Comparison of ENCODE assay signal across 37 cellular contexts in the genomic region with DNA sequence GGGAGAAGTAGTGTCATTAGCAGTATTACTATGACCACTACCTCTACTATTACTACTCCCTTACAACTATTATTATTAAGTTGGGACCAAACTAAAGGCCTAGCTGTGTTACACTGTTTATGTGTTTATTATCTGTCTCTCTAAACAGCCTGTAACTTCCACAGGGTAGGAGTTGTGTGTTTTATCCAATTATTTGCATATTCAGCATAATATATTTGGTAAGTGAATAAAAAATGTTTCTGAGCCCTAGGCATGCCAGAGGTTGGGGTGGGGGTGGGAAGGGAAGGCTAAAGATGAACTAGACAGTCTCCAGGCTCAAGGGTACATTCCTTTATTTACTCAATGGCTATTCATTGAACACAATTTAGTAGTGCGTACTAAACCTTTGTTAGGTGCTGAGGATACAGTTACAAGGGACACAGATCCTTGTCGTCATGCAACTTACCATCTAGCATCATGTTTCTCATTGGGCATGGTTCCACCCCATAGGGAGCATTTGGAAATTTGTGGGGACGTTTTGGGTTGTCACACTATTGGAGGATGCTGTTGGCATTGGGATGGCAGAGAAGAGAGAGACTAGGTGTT.
"Had no signal": no experiment of that assay in that cellular context is flagged by ENCODE, and none has a peak within 500 bp of the region (broad histone marks: within the 10 kb centered on the region; RNA-seq: fewer than 3 reads in every experiment).

No MANE protein-coding gene starts in this region.

- H3K9me3 Mint-ChIP-seq: activated B cell treated with CpG ODN at 0.5 μM for 24 hours; activated CD4-positive, alpha-beta memory T cell treated with anti-CD3 and anti-CD28 coated beads for 36 hours; activated CD4-positive, alpha-beta T cell treated with anti-CD3 and anti-CD28 coated beads, Interleukin-2, amount 10 ng/mL, durations not matched to agents 24 days and 14 days; activated CD8-positive, alpha-beta T cell treated with anti-CD3 and anti-CD28 coated beads for 36 hours; activated naive CD4-positive, alpha-beta T cell treated with anti-CD3 and anti-CD28 coated beads, Interleukin-2, amount 10 ng/mL, durations not matched to agents 7 days and 5 days; activated naive CD4-positive, alpha-beta T cell treated with anti-CD3 and anti-CD28 coated beads, Interleukin-2, amount 50 U/mL, for 24 hours; activated naive CD8-positive, alpha-beta T cell treated with anti-CD3 and anti-CD28 coated beads, Interleukin-2, amount 10 ng/mL, durations not matched to agents 7 days and 5 days; activated naive CD8-positive, alpha-beta T cell treated with anti-CD3 and anti-CD28 coated beads, Interleukin-2, amount 50 U/mL, for 24 hours; activated T-cell treated with anti-CD3 and anti-CD28 coated beads, Interleukin-2, amount 50 U/mL, for 4 hours; activated T-helper 1 cell treated with anti-CD3 and anti-CD28 coated beads, Interleukin-12 subunit alpha, Interleukin-12 subunit beta, Interleukin-2, Interleukin-4 antibody, amounts not matched to agents 30 ng/mL and 10 ng/mL and 1 ng/mL, durations not matched to agents 14 hours and 24 hours and 36 hours; activated T-helper 17 cell treated with anti-CD3 and anti-CD28 coated beads, Interleukin-2, amount 50 U/mL, for 72 hours; T-helper 2 cell treated with Interferon-gamma antibody and Interleukin-4, amounts not matched to agents 5 μg/mL and 100 μg/mL, for 36 hours had no signal

- ATAC-seq: activated CD8-positive, alpha-beta T cell treated with anti-CD3 and anti-CD28 coated beads for 36 hours; activated naive CD8-positive, alpha-beta T cell treated with anti-CD3 and anti-CD28 coated beads, Interleukin-2, amount 50 U/mL, for 24 hours; activated T-cell treated with anti-CD3 and anti-CD28 coated beads, Interleukin-2, amount 50 U/mL, for 4 hours; activated T-cell treated with anti-CD3 and anti-CD28 coated beads, Interleukin-2, amount 50 U/mL, for 72 hours; activated T-helper 17 cell treated with anti-CD3 and anti-CD28 coated beads, Interleukin-2, amount 50 U/mL, for 72 hours had no signal

- H3K27me3 Mint-ChIP-seq: activated CD4-positive, alpha-beta memory T cell treated with anti-CD3 and anti-CD28 coated beads for 36 hours; activated CD4-positive, alpha-beta T cell treated with anti-CD3 and anti-CD28 coated beads, Interleukin-2, amount 10 ng/mL, durations not matched to agents 24 days and 14 days; activated naive CD4-positive, alpha-beta T cell treated with anti-CD3 and anti-CD28 coated beads, Interleukin-2, amount 10 ng/mL, durations not matched to agents 7 days and 5 days; activated naive CD8-positive, alpha-beta T cell treated with anti-CD3 and anti-CD28 coated beads, Interleukin-2, amount 10 ng/mL, durations not matched to agents 7 days and 5 days; central memory CD8-positive, alpha-beta T cell had no signal

- H3K4me1 Mint-ChIP-seq: activated B cell treated with CpG ODN at 0.5 μM for 24 hours; activated CD4-positive, alpha-beta T cell treated with anti-CD3 and anti-CD28 coated beads, Interleukin-2, amount 10 ng/mL, durations not matched to agents 24 days and 14 days; activated naive CD4-positive, alpha-beta T cell treated with anti-CD3 and anti-CD28 coated beads, Interleukin-2, amount 10 ng/mL, durations not matched to agents 7 days and 5 days; activated naive CD4-positive, alpha-beta T cell treated with anti-CD3 and anti-CD28 coated beads, Interleukin-2, amount 50 U/mL, for 24 hours; activated naive CD8-positive, alpha-beta T cell treated with anti-CD3 and anti-CD28 coated beads, Interleukin-2, amount 10 ng/mL, durations not matched to agents 7 days and 5 days; activated naive CD8-positive, alpha-beta T cell treated with anti-CD3 and anti-CD28 coated beads, Interleukin-2, amount 50 U/mL, for 24 hours; activated T-helper 17 cell treated with anti-CD3 and anti-CD28 coated beads, Interleukin-2, amount 50 U/mL, for 72 hours; brain; central memory CD8-positive, alpha-beta T cell had no signal

- FAIRE-seq: bronchial epithelial cell, TTC549 had no signal

- H3K27ac ChIP-seq: ascending aorta, cardiac muscle cell, VCaP had no signal

- H3K36me3 Mint-ChIP-seq: activated CD4-positive, alpha-beta memory T cell treated with anti-CD3 and anti-CD28 coated beads for 36 hours; activated naive CD4-positive, alpha-beta T cell treated with anti-CD3 and anti-CD28 coated beads, Interleukin-2, amount 10 ng/mL, durations not matched to agents 7 days and 5 days; activated naive CD4-positive, alpha-beta T cell treated with anti-CD3 and anti-CD28 coated beads, Interleukin-2, amount 50 U/mL, for 24 hours; activated naive CD8-positive, alpha-beta T cell; activated naive CD8-positive, alpha-beta T cell treated with anti-CD3 and anti-CD28 coated beads, Interleukin-2, amount 10 ng/mL, durations not matched to agents 7 days and 5 days; brain had no signal

- DNase-seq: activated B cell treated with CpG ODN at 0.5 μM for 24 hours; activated CD4-positive, alpha-beta memory T cell treated with anti-CD3 and anti-CD28 coated beads for 36 hours; activated CD4-positive, alpha-beta T cell treated with anti-CD3 and anti-CD28 coated beads for 4 hours; activated CD4-positive, alpha-beta T cell treated with anti-CD3 and anti-CD28 coated beads, Interleukin-2, amount 10 ng/mL, durations not matched to agents 24 days and 14 days; activated CD4-positive, alpha-beta T cell treated with anti-CD3 and anti-CD28 coated beads, Interleukin-2, amount 50 U/mL, for 1 hour; activated CD4-positive, alpha-beta T cell treated with anti-CD3 and anti-CD28 coated beads, Interleukin-2, amount 50 U/mL, for 4 hours; activated CD4-positive, CD25-positive, alpha-beta regulatory T cell treated with anti-CD3 and anti-CD28 coated beads, Interleukin-2, amount 50 U/mL, for 72 hours; activated CD8-positive, alpha-beta memory T cell treated with anti-CD3 and anti-CD28 coated beads, Interleukin-2, amount 50 U/mL, for 4 hours; activated CD8-positive, alpha-beta T cell treated with anti-CD3 and anti-CD28 coated beads for 36 hours; activated effector memory CD4-positive, alpha-beta T cell treated with Interleukin-2 at 50 U/mL for 16 hours; activated gamma-delta T cell; activated naive CD4-positive, alpha-beta T cell treated with anti-CD3 and anti-CD28 coated beads, Interleukin-2, amount 10 ng/mL, durations not matched to agents 7 days and 5 days; activated naive CD4-positive, alpha-beta T cell treated with Interleukin-2 at 50 U/mL for 16 hours; activated naive CD8-positive, alpha-beta T cell treated with anti-CD3 and anti-CD28 coated beads, Interleukin-2, amount 10 ng/mL, durations not matched to agents 7 days and 5 days; activated naive CD8-positive, alpha-beta T cell treated with anti-CD3 and anti-CD28 coated beads, Interleukin-2, amount 50 U/mL, for 24 hours; activated T-cell treated with anti-CD3 and anti-CD28 coated beads for 4 hours; activated T-cell treated with anti-CD3 and anti-CD28 coated beads, Interleukin-2, amount 50 U/mL, for 1 hour; activated T-cell treated with anti-CD3 and anti-CD28 coated beads, Interleukin-2, amount 50 U/mL, for 4 hours; activated T-cell treated with anti-CD3 and anti-CD28 coated beads, Interleukin-2, amount 50 U/mL, for 72 hours; amygdala; anterior cingulate cortex; caudate nucleus; cerebellar nuclear complex; T-helper 2 cell; T-helper 9 cell had no signal

- H3K27ac Mint-ChIP-seq: activated B cell treated with CpG ODN at 0.5 μM for 24 hours; activated CD4-positive, alpha-beta memory T cell treated with anti-CD3 and anti-CD28 coated beads for 36 hours; activated CD4-positive, alpha-beta T cell treated with anti-CD3 and anti-CD28 coated beads, Interleukin-2, amount 10 ng/mL, durations not matched to agents 24 days and 14 days; activated CD8-positive, alpha-beta T cell treated with anti-CD3 and anti-CD28 coated beads for 36 hours; activated naive CD4-positive, alpha-beta T cell treated with anti-CD3 and anti-CD28 coated beads, Interleukin-2, amount 10 ng/mL, durations not matched to agents 7 days and 5 days; activated naive CD4-positive, alpha-beta T cell treated with anti-CD3 and anti-CD28 coated beads, Interleukin-2, amount 50 U/mL, for 24 hours; activated naive CD8-positive, alpha-beta T cell; activated naive CD8-positive, alpha-beta T cell treated with anti-CD3 and anti-CD28 coated beads, Interleukin-2, amount 10 ng/mL, durations not matched to agents 7 days and 5 days; activated naive CD8-positive, alpha-beta T cell treated with anti-CD3 and anti-CD28 coated beads, Interleukin-2, amount 50 U/mL, for 24 hours; activated T-cell treated with anti-CD3 and anti-CD28 coated beads, Interleukin-2, amount 50 U/mL, for 72 hours; activated T-helper 1 cell treated with anti-CD3 and anti-CD28 coated beads, Interleukin-12 subunit alpha, Interleukin-12 subunit beta, Interleukin-2, Interleukin-4 antibody, amounts not matched to agents 30 ng/mL and 10 ng/mL and 1 ng/mL, durations not matched to agents 14 hours and 24 hours and 36 hours; activated T-helper 17 cell treated with anti-CD3 and anti-CD28 coated beads, Interleukin-2, amount 50 U/mL, for 72 hours; brain; T-helper 2 cell treated with Interferon-gamma antibody and Interleukin-4, amounts not matched to agents 5 μg/mL and 100 μg/mL, for 36 hours had no signal

- H3K4me3 Mint-ChIP-seq: activated B cell treated with CpG ODN at 0.5 μM for 24 hours; activated CD4-positive, alpha-beta memory T cell treated with anti-CD3 and anti-CD28 coated beads for 36 hours; activated CD4-positive, alpha-beta T cell treated with anti-CD3 and anti-CD28 coated beads, Interleukin-2, amount 10 ng/mL, durations not matched to agents 24 days and 14 days; activated CD8-positive, alpha-beta T cell treated with anti-CD3 and anti-CD28 coated beads for 36 hours; activated naive CD4-positive, alpha-beta T cell treated with anti-CD3 and anti-CD28 coated beads, Interleukin-2, amount 10 ng/mL, durations not matched to agents 7 days and 5 days; activated naive CD4-positive, alpha-beta T cell treated with anti-CD3 and anti-CD28 coated beads, Interleukin-2, amount 50 U/mL, for 24 hours; activated naive CD8-positive, alpha-beta T cell; activated naive CD8-positive, alpha-beta T cell treated with anti-CD3 and anti-CD28 coated beads, Interleukin-2, amount 10 ng/mL, durations not matched to agents 7 days and 5 days; activated naive CD8-positive, alpha-beta T cell treated with anti-CD3 and anti-CD28 coated beads, Interleukin-2, amount 50 U/mL, for 24 hours; activated T-cell treated with anti-CD3 and anti-CD28 coated beads, Interleukin-2, amount 50 U/mL, for 4 hours; activated T-cell treated with anti-CD3 and anti-CD28 coated beads, Interleukin-2, amount 50 U/mL, for 72 hours; activated T-helper 1 cell treated with anti-CD3 and anti-CD28 coated beads, Interleukin-12 subunit alpha, Interleukin-12 subunit beta, Interleukin-2, Interleukin-4 antibody, amounts not matched to agents 30 ng/mL and 10 ng/mL and 1 ng/mL, durations not matched to agents 14 hours and 24 hours and 36 hours; activated T-helper 17 cell treated with anti-CD3 and anti-CD28 coated beads, Interleukin-2, amount 50 U/mL, for 72 hours; brain; central memory CD8-positive, alpha-beta T cell; T-helper 2 cell treated with Interferon-gamma antibody and Interleukin-4, amounts not matched to agents 5 μg/mL and 100 μg/mL, for 36 hours had no signal

- H3K9me3 ChIP-seq: ascending aorta had no signal

- H3K27me3 ChIP-seq: ascending aorta, cardiac muscle cell had no signal

- H3K4me3 ChIP-seq: ascending aorta, cardiac muscle cell had no signal

- H3K36me3 ChIP-seq: ascending aorta, cardiac muscle cell had no signal

- H3K4me1 ChIP-seq: ascending aorta had no signal
